ENCODE assay signal across 21 cellular contexts in genomic region chr6:96931198-96931597, GRCh38.
"Had no signal": no experiment of that assay in that cellular context is flagged by ENCODE, and none has a peak within 500 bp of the region (broad histone marks: within the 10 kb centered on the region; RNA-seq: fewer than 3 reads in every experiment).

No MANE protein-coding gene starts in this region.

- H3K4me3 ChIP-seq: MG63, SJSA1, SK-N-MC had no signal

- H3K9me3 ChIP-seq: MG63, SJSA1 had no signal

- H3K4me1 ChIP-seq: SJSA1 had no signal

- H3K27ac ChIP-seq: SJSA1, SK-N-MC had no signal

- H3K36me3 ChIP-seq: MG63, SJSA1 had no signal

- DNase-seq: Karpas-422, KG1, MG63, NCI-H1092, NCI-H1105 treated with DMSO at 0.1 percent for 48 hours, NCI-H1417 treated with DMSO at 0.1 percent for 48 hours, NCI-H146, NCI-H1694 treated with DMSO at 0.1 percent for 48 hours, NCI-H1930, NCI-H2081, NCI-H2107, NCI-H226, NCI-H446, NCI-H510A, NCI-H524 treated with DMSO at 0.1 percent for 48 hours, Right ventricle myocardium superior, RPMI8226, SIG-M5, SW 1271 had no signal
